In genomic region chr18:23588836-23589560, GRCh38 we compare ENCODE assay signal across 20 cellular contexts. TPM values are rescaled to one million over a fixed set of nuclear protein-coding genes. Genes with fewer than 3 reads are reported as not detected.
DNase-seq lines count a peak whose midpoint lies in the region; FAIRE-seq and TF ChIP-seq lines count a peak whose summit lies in the region.
"Had no signal": no experiment of that assay in that cellular context is flagged by ENCODE, and none has a peak within 500 bp of the region (broad histone marks: within the 10 kb centered on the region; RNA-seq: fewer than 3 reads in every experiment).

No MANE protein-coding gene starts in this region.

- peak overlapping the region; percentile 20 to 45 for H3K27ac ChIP-seq in breast epithelium
- H3K27ac ChIP-seq: heart left ventricle, stomach had no signal

- no peak overlapping the region for H3K27ac Mint-ChIP-seq in HFFc6
- H3K27ac Mint-ChIP-seq: activated B cell treated with CpG ODN at 0.5 μM for 24 hours; activated T-helper 2 cell treated with anti-CD3 and anti-CD28 coated beads, Interferon-gamma antibody, Interleukin-2, Interleukin-4, amounts not matched to agents 10 μg/mL and 5 μg/mL and 100 μg/mL, durations not matched to agents 14 hours and 24 hours and 36 hours; nephron; T-helper 1 cell treated with Interleukin-12 subunit alpha and Interleukin-12 subunit beta and Interleukin-4 antibody, amounts not matched to agents 30 μg/mL and 1 μg/mL, for 36 hours had no signal

- in situ Hi-C loops in ACHN (cut with HindIII; ENCODE audit: low pct_ligation_motif_present, low pct_unique_long_range_greater_than_20kb, low sequenced_read_pairs) = no loop called here

- TF ChIP-seq POLR2A in breast epithelium (IDR thresholded peaks at IDR 0.05) = no peak

- TF ChIP-seq CTCF in breast epithelium (IDR thresholded peaks at IDR 0.05) (no peak), HFFc6 (IDR thresholded peaks at IDR 0.05) (no peak)

- H3K9me3 Mint-ChIP-seq in HFFc6 = no peaks in the 10 kb centered on the region
- H3K9me3 Mint-ChIP-seq: activated B cell treated with CpG ODN at 0.5 μM for 24 hours; activated T-helper 2 cell treated with anti-CD3 and anti-CD28 coated beads, Interferon-gamma antibody, Interleukin-2, Interleukin-4, amounts not matched to agents 10 μg/mL and 5 μg/mL and 100 μg/mL, durations not matched to agents 14 hours and 24 hours and 36 hours; nephron; T-helper 1 cell treated with Interleukin-12 subunit alpha and Interleukin-12 subunit beta and Interleukin-4 antibody, amounts not matched to agents 30 μg/mL and 1 μg/mL, for 36 hours had no signal

- peaks cover 55% of the 10 kb centered on the region for H3K4me1 Mint-ChIP-seq in HFFc6 (ENCODE audit: low read depth)

- H3K4me3 Mint-ChIP-seq in HFFc6 = no peak overlapping the region
- H3K4me3 Mint-ChIP-seq: activated B cell treated with CpG ODN at 0.5 μM for 24 hours; T-helper 1 cell treated with Interleukin-12 subunit alpha and Interleukin-12 subunit beta and Interleukin-4 antibody, amounts not matched to agents 30 μg/mL and 1 μg/mL, for 36 hours had no signal

- peaks cover 0 to 5% of the 10 kb centered on the region in 2 donors for H3K4me1 ChIP-seq in breast epithelium

- no peaks in the 10 kb centered on the region for H3K27me3 Mint-ChIP-seq in HFFc6 (ENCODE audit: insufficient read depth)
- H3K27me3 Mint-ChIP-seq: activated B cell treated with CpG ODN at 0.5 μM for 24 hours had no signal

- H3K9me3 ChIP-seq in MG63 (no peaks in the 10 kb centered on the region), breast epithelium (no peaks in the 10 kb centered on the region)
- H3K9me3 ChIP-seq: heart left ventricle, stomach had no signal

- no peak overlapping the region for H3K4me3 ChIP-seq in MG63
- no peak overlapping the region for H3K4me3 ChIP-seq in breast epithelium
- H3K4me3 ChIP-seq: heart left ventricle, stomach had no signal

- no peaks in the 10 kb centered on the region for H3K36me3 ChIP-seq in MG63
- no peaks in the 10 kb centered on the region for H3K36me3 ChIP-seq in breast epithelium
- H3K36me3 ChIP-seq: heart left ventricle, stomach had no signal

- no peak for FAIRE-seq in frontal cortex (lab: Jason Lieb, UNC)
- FAIRE-seq: colon, G401.6 had no signal

- H3K27me3 ChIP-seq in MG63 (no peaks in the 10 kb centered on the region), breast epithelium (no peaks in the 10 kb centered on the region)
- H3K27me3 ChIP-seq: stomach had no signal

- DNase-seq in ACHN (peak; percentile 82), MG63 (peak; percentile 65), breast epithelium (ENCODE audit: low spot score in 2 of 2) (peak in 1 of 2 donors; percentile 61), glomerular visceral epithelial cell (ENCODE audit: extremely low spot score) (peak; percentile 75), frontal cortex (ENCODE audit: low spot score in 2 of 2) (no peak), HFFc6 (no peak), occipital lobe (lab: John Stamatoyannopoulos, UW) (no peak)
- DNase-seq in activated CD8-positive, alpha-beta memory T cell treated with anti-CD3 and anti-CD28 coated beads, Interleukin-2, amount 50 U/mL, for 48 hours = no peak
- DNase-seq: activated B cell treated with CpG ODN at 0.5 μM for 24 hours, heart left ventricle, NCI-H187, NCI-H345, right cardiac atrium, SHP77, stomach had no signal

- intact Hi-C loops in breast epithelium (cut with DNase I; ENCODE audit: low total_unique reads) = no loop called here

- H3K36me3 Mint-ChIP-seq in HFFc6 (ENCODE audit: low read depth) = peaks cover 5% of the 10 kb centered on the region; the same call in 1 of the 2 replicates

RNA-seq across cellular contexts. Expression of gene NPC1, which starts 2.7 kb away (rescaled TPM):
- 8.5 and 11.1 TPM in 2 replicates for total RNA-seq in MG63 (2014; rRNA removed; shearing (Covaris generic); ENCODE audit: low replicate concordance)
- total RNA-seq in breast epithelium (100 to 1,000 TPM in 1 of 3 donors, 10 to 100 TPM in 2; 39.5 to 100 (median 81.3) TPM), frontal cortex (30.2 TPM), occipital lobe (25.3 TPM)
- total RNA-seq in HFFc6 (2021; fragmentation: NEBNext Ultra II Directional; extraction: Animal tissue kit (Norgen Biotek cat#: 25700)) = 10 to 100 TPM; 25.4 to 46.2 (median 34.3) TPM

Comparison
In these comparisons a context has a peak if more than half of its experiments do, and no peak if none do; other contexts are left out.
1. DNase-seq: peak in ACHN (single experiment), MG63 (single experiment) and glomerular visceral epithelial cell (single experiment); none in activated CD8-positive, alpha-beta memory T cell treated with anti-CD3 and anti-CD28 coated beads, Interleukin-2, amount 50 U/mL, for 48 hours (single experiment), frontal cortex (0 of 2), HFFc6 (single experiment) and occipital lobe (single experiment).